ENCODE assay signal across 13 cellular contexts in the genomic region with DNA sequence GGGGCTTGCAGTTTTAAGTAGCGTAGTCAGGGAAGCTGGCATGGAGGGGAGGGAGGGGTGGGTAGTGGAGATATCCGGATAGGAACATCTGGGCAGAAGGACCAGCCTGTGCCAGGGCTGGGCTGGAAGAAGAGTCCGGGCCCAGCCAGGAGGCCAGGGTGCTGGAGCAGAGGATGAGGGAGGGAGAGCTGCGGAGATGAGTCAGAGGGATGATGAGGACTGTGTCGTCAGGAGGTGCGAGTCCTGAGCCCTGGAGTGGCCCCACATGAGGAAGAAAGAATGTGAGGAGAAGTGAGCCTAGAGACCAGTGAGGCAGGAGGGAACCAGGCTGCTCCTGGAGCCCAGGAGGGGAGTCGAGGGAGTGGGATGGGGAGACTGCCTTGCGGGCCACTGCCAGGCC.
A peak's percentile ranks its signal among the peaks of the same experiment; 100 is the strongest.
DNase-seq lines count a peak whose midpoint lies in the region; ATAC-seq, FAIRE-seq and TF ChIP-seq lines count a peak whose summit lies in the region.
"Had no signal": no experiment of that assay in that cellular context is flagged by ENCODE, and none has a peak within 500 bp of the region (broad histone marks: within the 10 kb centered on the region; RNA-seq: fewer than 3 reads in every experiment).

No MANE protein-coding gene starts in this region.

- dilution Hi-C loops in IMR-90 (cut with HindIII; ENCODE audit: low sequenced_read_pairs, unreplicated experiment), result no loop called here

- peak overlapping the region; percentile 82 for H2BK120ac ChIP-seq in IMR-90 (ENCODE audit: low read depth, low read length)

- peak overlapping the region; percentile 57 for H3K27ac Mint-ChIP-seq in neural crest cell (ENCODE audit: unreplicated experiment)
- no peak overlapping the region for H3K27ac Mint-ChIP-seq in activated CD4-positive, alpha-beta T cell treated with anti-CD3 and anti-CD28 coated beads, Interleukin-2, amount 10 ng/mL, durations not matched to agents 7 days and 5 days

- intact Hi-C loops in IMR-90 (cut with micrococcal nuclease) (loop anchor here (1.0 kb wide), 1 partner anchor 8 kb away; no protein-coding TSS in a partner anchor), HepG2 (cut with micrococcal nuclease; ENCODE audit: unreplicated experiment) (no loop called here)

- H2AFZ ChIP-seq in IMR-90 (replicated peaks; ENCODE audit: low read length, poor library complexity), result no peak overlapping the region
- H2AFZ ChIP-seq in HepG2 (ENCODE audit: low read length), result no peak overlapping the region

- H2BK5ac ChIP-seq in IMR-90 (ENCODE audit: low read depth, low read length, poor library complexity, severe bottlenecking), result peak overlapping the region; percentile 100

- TF ChIP-seq EP300 in HepG2 (IDR thresholded peaks at IDR 0.05; ENCODE audit: low read depth in 2 of 2, low read length in 2 of 2) (no peak), HepG2 (CRISPR knock-in tag; IDR thresholded peaks at IDR 0.05; ENCODE audit: borderline replicate concordance) (no peak)

- peak overlapping the region; percentile 91 for H2AK9ac ChIP-seq in IMR-90 (replicated peaks; ENCODE audit: low read depth, low read length, poor library complexity)

- H2AK5ac ChIP-seq in IMR-90 (ENCODE audit: low read depth, low read length), result peak overlapping the region; percentile 100

- H4K20me1 ChIP-seq in IMR-90 (ENCODE audit: insufficient read depth, low read length) (peaks cover 30% of the 10 kb centered on the region), HepG2 (ENCODE audit: insufficient read depth, low read length) (no peaks in the 10 kb centered on the region; the same call in none of the 2 replicates)

- no peaks in the 10 kb centered on the region for H3K27me3 Mint-ChIP-seq in neural crest cell (ENCODE audit: low read depth)
- no peaks in the 10 kb centered on the region for H3K27me3 Mint-ChIP-seq in activated CD4-positive, alpha-beta T cell treated with anti-CD3 and anti-CD28 coated beads, Interleukin-2, amount 10 ng/mL, durations not matched to agents 7 days and 5 days
- H3K27me3 Mint-ChIP-seq: CD4-positive, CD25-positive, alpha-beta regulatory T cell; memory B cell had no signal

- peaks cover 16% of the 10 kb centered on the region for H3K36me3 ChIP-seq in IMR-90 (ENCODE audit: control insufficient read depth, insufficient read depth, low read length)
- H3K36me3 ChIP-seq in HepG2 (replicated peaks in 1 of 2; ENCODE audit: control insufficient read depth in 1 of 2, insufficient read depth in 2 of 2, low read length in 2 of 2), result peaks cover 9 to 37% of the 10 kb centered on the region in 2 experiments; a peak in 4 of 5 replicates

- no peak for FAIRE-seq in HepG2 (lab: Jason Lieb, UNC)

- WGBS in IMR-90 (ENCODE audit: extremely low coverage in 2 of 2, insufficient read length in 1 of 2), 2 experiments, result 40% methylated on average over 8 of the region's 8 CpGs; no CpG with 5 or more reads in 1 of the 2 experiments
- WGBS in HepG2 (ENCODE audit: low lambda C conversion rate), result 96% methylated on average over 8 of the region's 8 CpGs

- H3K4me3 ChIP-seq in IMR-90 (ENCODE audit: insufficient read depth, low read depth, low read length), result peak overlapping the region; percentile 3; the same call in 1 of the 2 replicates
- no peak overlapping the region for H3K4me3 ChIP-seq in cardiac fibroblast (replicated peaks in 1 of 2; ENCODE audit: low read depth in 2 of 2, low read length in 2 of 2)
- H3K4me3 ChIP-seq in HepG2 (replicated peaks in 1 of 3; ENCODE audit: insufficient read depth in 1 of 3, low read depth in 2 of 3, low read length in 3 of 3), result no peak overlapping the region

- no TSS peak for BruUV-seq in IMR-90 (replicated peaks; lab: Mats Ljungman, UMichigan)
- no TSS peak for BruUV-seq in HepG2 (replicated peaks; lab: Mats Ljungman, UMichigan)

- H3K9ac ChIP-seq in IMR-90 (ENCODE audit: low read depth, low read length), result peak overlapping the region; percentile 55
- H3K9ac ChIP-seq in HepG2 (ENCODE audit: insufficient read depth, low read depth, low read length), result no peak overlapping the region

- H3K23ac ChIP-seq in IMR-90 (ENCODE audit: low read depth, low read length), result peak overlapping the region; percentile 96; the same call in 1 of the 2 replicates

- H3K4ac ChIP-seq in IMR-90 (ENCODE audit: low read depth, low read length), result peak overlapping the region; percentile 91

- peak overlapping the region; percentile 99 for H4K91ac ChIP-seq in IMR-90 (ENCODE audit: insufficient read depth, low read depth, low read length)

- peak overlapping the region; percentile 40 for H3K4me2 ChIP-seq in IMR-90 (ENCODE audit: low read depth, low read length)
- no peak overlapping the region for H3K4me2 ChIP-seq in HepG2 (ENCODE audit: low read depth, low read length)

- peak overlapping the region; percentile 59 to 88 for H4K8ac ChIP-seq in IMR-90 (ENCODE audit: low read depth in 2 of 2, low read length in 2 of 2)

- peaks cover 54% of the 10 kb centered on the region for H3K9me1 ChIP-seq in IMR-90 (ENCODE audit: insufficient read depth, low read length)

- CTCF ChIA-PET in IMR-90 (lab: Yijun Ruan, JAX) (no interaction called here), HepG2 (lab: Yijun Ruan, JAX; ENCODE audit: low intra/inter-chr PET ratio, low total read pairs) (no interaction called here)
- CTCF ChIA-PET in activated CD4-positive, alpha-beta T cell treated with anti-CD3 and anti-CD28 coated beads, Interleukin-2, amount 10 ng/mL, durations not matched to agents 7 days and 5 days (lab: Charles Lee), result interaction anchor here (1.2 kb wide), 1 partner anchor 26 kb away, joined by 3 read pairs; no protein-coding TSS in a partner anchor

- peaks cover 5% of the 10 kb centered on the region for H3K4me1 Mint-ChIP-seq in neural crest cell
- H3K4me1 Mint-ChIP-seq in activated CD4-positive, alpha-beta T cell treated with anti-CD3 and anti-CD28 coated beads, Interleukin-2, amount 10 ng/mL, durations not matched to agents 7 days and 5 days, result no peaks in the 10 kb centered on the region
- H3K4me1 Mint-ChIP-seq: CD4-positive, CD25-positive, alpha-beta regulatory T cell had no signal

- H3K27me3 ChIP-seq in IMR-90 (ENCODE audit: control insufficient read depth, insufficient read depth, low read length) (no peaks in the 10 kb centered on the region), HepG2 (ENCODE audit: control insufficient read depth in 1 of 2, insufficient read depth in 2 of 2, low read length in 2 of 2) (no peaks in the 10 kb centered on the region)

- no peaks in the 10 kb centered on the region for H3K9me3 Mint-ChIP-seq in neural crest cell
- no peaks in the 10 kb centered on the region for H3K9me3 Mint-ChIP-seq in activated CD4-positive, alpha-beta T cell treated with anti-CD3 and anti-CD28 coated beads, Interleukin-2, amount 10 ng/mL, durations not matched to agents 7 days and 5 days
- H3K9me3 Mint-ChIP-seq: activated T-cell treated with anti-CD3 and anti-CD28 coated beads, Interleukin-2, amount 50 U/mL, for 4 hours; CD4-positive, CD25-positive, alpha-beta regulatory T cell; memory B cell had no signal

- H3K9me3 ChIP-seq in IMR-90 (ENCODE audit: control insufficient read depth, insufficient read depth, low read length) (no peaks in the 10 kb centered on the region), HepG2 (ENCODE audit: low read length) (no peaks in the 10 kb centered on the region)

- POLR2A ChIA-PET in IMR-90 (lab: Charles Lee; ENCODE audit: unreplicated experiment), result no interaction called here
- POLR2A ChIA-PET in HepG2 (lab: Yijun Ruan, JAX), result no interaction called here
- POLR2A ChIA-PET in activated CD4-positive, alpha-beta T cell treated with anti-CD3 and anti-CD28 coated beads, Interleukin-2, amount 10 ng/mL, durations not matched to agents 7 days and 5 days (lab: Charles Lee), result interaction anchor here (0.6 kb wide), 1 partner anchor 211 kb away, joined by 4 read pairs; no protein-coding TSS in a partner anchor

- peaks cover 3% of the 10 kb centered on the region for H3K36me3 Mint-ChIP-seq in neural crest cell (ENCODE audit: low read depth)
- H3K36me3 Mint-ChIP-seq in activated CD4-positive, alpha-beta T cell treated with anti-CD3 and anti-CD28 coated beads, Interleukin-2, amount 10 ng/mL, durations not matched to agents 7 days and 5 days (ENCODE audit: low read depth), result no peaks in the 10 kb centered on the region
- H3K36me3 Mint-ChIP-seq: CD4-positive, CD25-positive, alpha-beta regulatory T cell had no signal

- ATAC-seq in IMR-90 (ENCODE audit: low read depth), result peak; percentile 77
- ATAC-seq in HepG2, result no peak
- ATAC-seq: activated T-cell treated with anti-CD3 and anti-CD28 coated beads, Interleukin-2, amount 50 U/mL, for 4 hours had no signal

- peak overlapping the region; percentile 95 for H3K14ac ChIP-seq in IMR-90 (replicated peaks; ENCODE audit: low read depth, low read length)

- no peak overlapping the region for H3K4me3 Mint-ChIP-seq in neural crest cell
- H3K4me3 Mint-ChIP-seq in activated CD4-positive, alpha-beta T cell treated with anti-CD3 and anti-CD28 coated beads, Interleukin-2, amount 10 ng/mL, durations not matched to agents 7 days and 5 days, result no peak overlapping the region
- H3K4me3 Mint-ChIP-seq: activated T-cell treated with anti-CD3 and anti-CD28 coated beads, Interleukin-2, amount 50 U/mL, for 4 hours; CD4-positive, CD25-positive, alpha-beta regulatory T cell; memory B cell had no signal

- peak overlapping the region; percentile 56 for H3K56ac ChIP-seq in IMR-90 (ENCODE audit: extremely low read depth, insufficient read depth, low read length)

- in situ Hi-C loops in IMR-90 (cut with MboI; ENCODE audit: low sequenced_read_pairs), result no loop called here
- in situ Hi-C loops in HepG2 (cut with HindIII; ENCODE audit: extremely low pct_ligation_motif_present, low pct_unique_long_range_greater_than_20kb), result no loop called here

- TF ChIP-seq POLR2A in IMR-90 (IDR thresholded peaks at IDR 0.05; ENCODE audit: low read depth, low read length) (no peak; the same call in 1 of the 2 replicates), HepG2 (IDR thresholded peaks at IDR 0.05; ENCODE audit: insufficient read depth in 1 of 2, low read depth in 2 of 2, low read length in 2 of 2) (no peak)

- no peak for TF ChIP-seq CTCF in IMR-90 (conservative IDR thresholded peaks at IDR 0.05; ENCODE audit: low read depth, low read length)
- no peak for TF ChIP-seq CTCF in cardiac fibroblast (IDR thresholded peaks at IDR 0.05; ENCODE audit: low read depth, low read length)
- TF ChIP-seq CTCF in neural crest cell (conservative IDR thresholded peaks at IDR 0.05), result no peak
- TF ChIP-seq CTCF in HepG2 (CRISPR knock-in tag; IDR thresholded peaks at IDR 0.05), result no peak

- H2BK15ac ChIP-seq in IMR-90 (ENCODE audit: low read depth, low read length), result peak overlapping the region; percentile 89

- peaks cover 46% of the 10 kb centered on the region for H3K4me1 ChIP-seq in IMR-90 (ENCODE audit: control insufficient read depth, insufficient read depth, low read length)
- H3K4me1 ChIP-seq in HepG2 (ENCODE audit: insufficient read depth, low read length), result no peaks in the 10 kb centered on the region

- peak overlapping the region; percentile 74 for H4K5ac ChIP-seq in IMR-90 (ENCODE audit: low read depth, low read length)

- DNase-seq in AG08395 (ENCODE audit: low spot score) (peak; percentile 84), IMR-90 (peak; percentile 93), cardiac fibroblast (ENCODE audit: low read depth in 2 of 2) (peak; percentile 66 to 87), neural crest cell (ENCODE audit: low read depth, low spot score) (no peak), Kasumi-1 (lab: John Stamatoyannopoulos, UW) (no peak), HepG2 (ENCODE audit: low spot score) (no peak), NCI-H1048 (lab: John Stamatoyannopoulos, UW) (no peak)
- DNase-seq in activated CD4-positive, alpha-beta T cell treated with anti-CD3 and anti-CD28 coated beads, Interleukin-2, amount 10 ng/mL, durations not matched to agents 7 days and 5 days, result no peak
- DNase-seq: activated T-cell treated with anti-CD3 and anti-CD28 coated beads, Interleukin-2, amount 50 U/mL, for 4 hours; CD4-positive, CD25-positive, alpha-beta regulatory T cell; cerebellar nuclear complex; NCI-H2029 had no signal

- peak overlapping the region; percentile 98 for H3K27ac ChIP-seq in IMR-90 (ENCODE audit: insufficient read depth, low read length)
- H3K27ac ChIP-seq in HepG2 (ENCODE audit: extremely low read length, insufficient read depth, low read length), result no peak overlapping the region

- H2BK20ac ChIP-seq in IMR-90 (ENCODE audit: low read depth, low read length), result peak overlapping the region; percentile 97

- TF ChIP-seq RAD21 in IMR-90 (IDR thresholded peaks at IDR 0.05; ENCODE audit: low read length) (no peak), HepG2 (CRISPR knock-in tag; IDR thresholded peaks at IDR 0.05) (no peak)

- H3K79me2 ChIP-seq in HepG2 (ENCODE audit: insufficient read depth, low read length), result no peaks in the 10 kb centered on the region

- peak overlapping the region; percentile 80 for H3K18ac ChIP-seq in IMR-90 (ENCODE audit: low read depth, low read length)

- peaks cover 42 to 88% of the 10 kb centered on the region in 2 experiments for H3K79me1 ChIP-seq in IMR-90 (ENCODE audit: low read depth in 1 of 2, low read length in 2 of 2)

Comparison
In these comparisons a context has a peak if more than half of its experiments do, and no peak if none do; other contexts are left out.
1. DNase-seq: peak in AG08395 (single experiment), IMR-90 (single experiment) and cardiac fibroblast (2 of 2); none in neural crest cell (single experiment), Kasumi-1 (0 of 2), HepG2 (single experiment), activated CD4-positive, alpha-beta T cell treated with anti-CD3 and anti-CD28 coated beads, Interleukin-2, amount 10 ng/mL, durations not matched to agents 7 days and 5 days (single experiment) and NCI-H1048 (single experiment).